9 cellular contexts compared by ENCODE assay signal in genomic region chr2:237486819-237487448, GRCh38. TPM values are rescaled to one million over a fixed set of nuclear protein-coding genes. Genes with fewer than 3 reads are reported as not detected.
DNase-seq lines count a peak whose midpoint lies in the region; ATAC-seq and TF ChIP-seq lines count a peak whose summit lies in the region.
"Had no signal": no experiment of that assay in that cellular context is flagged by ENCODE, and none has a peak within 500 bp of the region (broad histone marks: within the 10 kb centered on the region; RNA-seq: fewer than 3 reads in every experiment).

MLPH (plus strand) TSS chr2:237487251; CDS start chr2:237493427, 6,176 bp downstream.

- peak within 1 kb of the TSS; percentile 46 to 53 for H3K4me3 ChIP-seq in esophagus (ENCODE audit: low read depth in 1 of 2, low read length in 2 of 2)
- H3K4me3 ChIP-seq: K562 had no signal

- CTCF ChIA-PET in activated CD8-positive, alpha-beta T cell treated with anti-CD3 and anti-CD28 coated beads, Interleukin-2, amount 10 ng/mL, durations not matched to agents 7 days and 5 days (lab: Charles Lee) = interaction anchor here (2.1 kb wide), 1 partner anchor 11 kb away, joined by 5 read pairs; no protein-coding TSS in a partner anchor
- CTCF ChIA-PET in activated naive CD4-positive, alpha-beta T cell treated with anti-CD3 and anti-CD28 coated beads for 36 hours (lab: Charles Lee) = no interaction called here

- no peak within 1 kb of the TSS for H3K4me3 Mint-ChIP-seq in natural killer cell treated with Interleukin-12 subunit alpha and Interleukin-12 subunit beta and Interleukin-15 and Interleukin-18, amount 100 ng/mL, for 72 hours
- H3K4me3 Mint-ChIP-seq in natural killer cell = no peak within 1 kb of the TSS
- no peak within 1 kb of the TSS for H3K4me3 Mint-ChIP-seq in activated CD8-positive, alpha-beta T cell treated with anti-CD3 and anti-CD28 coated beads, Interleukin-2, amount 10 ng/mL, durations not matched to agents 7 days and 5 days
- H3K4me3 Mint-ChIP-seq in activated naive CD4-positive, alpha-beta T cell treated with anti-CD3 and anti-CD28 coated beads for 36 hours = no peak within 1 kb of the TSS

- no peaks in the 10 kb centered on the region for H3K4me1 Mint-ChIP-seq in natural killer cell treated with Interleukin-12 subunit alpha and Interleukin-12 subunit beta and Interleukin-15 and Interleukin-18, amount 100 ng/mL, for 72 hours (ENCODE audit: low read depth in 2 of 2)
- no peaks in the 10 kb centered on the region for H3K4me1 Mint-ChIP-seq in natural killer cell
- H3K4me1 Mint-ChIP-seq in activated CD8-positive, alpha-beta T cell treated with anti-CD3 and anti-CD28 coated beads, Interleukin-2, amount 10 ng/mL, durations not matched to agents 7 days and 5 days (ENCODE audit: low read depth) = no peaks in the 10 kb centered on the region
- H3K4me1 Mint-ChIP-seq in activated naive CD4-positive, alpha-beta T cell treated with anti-CD3 and anti-CD28 coated beads for 36 hours (ENCODE audit: low read depth) = no peaks in the 10 kb centered on the region

- peaks cover under 1% of the 10 kb centered on the region for H3K9me3 Mint-ChIP-seq in natural killer cell treated with Interleukin-12 subunit alpha and Interleukin-12 subunit beta and Interleukin-15 and Interleukin-18, amount 100 ng/mL, for 72 hours
- no peaks in the 10 kb centered on the region for H3K9me3 Mint-ChIP-seq in natural killer cell
- peaks cover 16% of the 10 kb centered on the region for H3K9me3 Mint-ChIP-seq in activated CD8-positive, alpha-beta T cell treated with anti-CD3 and anti-CD28 coated beads, Interleukin-2, amount 10 ng/mL, durations not matched to agents 7 days and 5 days (ENCODE audit: insufficient read depth)
- peaks cover 11% of the 10 kb centered on the region for H3K9me3 Mint-ChIP-seq in activated naive CD4-positive, alpha-beta T cell treated with anti-CD3 and anti-CD28 coated beads for 36 hours

- 3% methylated on average over 46 to 63 of the region's 63 CpGs for WGBS in esophagus, 2 donors

- peak within 1 kb of the TSS in 1 of 2 donors; percentile 11 for H3K27ac ChIP-seq in esophagus (ENCODE audit: low read depth in 2 of 2, low read length in 1 of 2)

- no peak for ATAC-seq in natural killer cell treated with Interleukin-12 subunit alpha and Interleukin-12 subunit beta and Interleukin-15 and Interleukin-18, amount 100 ng/mL, for 72 hours
- no peak for ATAC-seq in natural killer cell
- ATAC-seq in activated CD8-positive, alpha-beta T cell treated with anti-CD3 and anti-CD28 coated beads, Interleukin-2, amount 10 ng/mL, durations not matched to agents 7 days and 5 days = no peak
- ATAC-seq: K562 had no signal

- peaks cover 33 to 36% of the 10 kb centered on the region in 2 donors for H3K27me3 Mint-ChIP-seq in natural killer cell treated with Interleukin-12 subunit alpha and Interleukin-12 subunit beta and Interleukin-15 and Interleukin-18, amount 100 ng/mL, for 72 hours
- H3K27me3 Mint-ChIP-seq in natural killer cell (ENCODE audit: low read depth in 2 of 2) = peaks cover 36 to 66% of the 10 kb centered on the region in 2 donors
- peaks cover 48% of the 10 kb centered on the region for H3K27me3 Mint-ChIP-seq in activated CD8-positive, alpha-beta T cell treated with anti-CD3 and anti-CD28 coated beads, Interleukin-2, amount 10 ng/mL, durations not matched to agents 7 days and 5 days (ENCODE audit: low read depth)
- H3K27me3 Mint-ChIP-seq in activated naive CD4-positive, alpha-beta T cell treated with anti-CD3 and anti-CD28 coated beads for 36 hours (ENCODE audit: low read depth) = peaks cover 35% of the 10 kb centered on the region

- peaks cover 4% of the 10 kb centered on the region for H3K36me3 Mint-ChIP-seq in natural killer cell treated with Interleukin-12 subunit alpha and Interleukin-12 subunit beta and Interleukin-15 and Interleukin-18, amount 100 ng/mL, for 72 hours
- H3K36me3 Mint-ChIP-seq in natural killer cell = no peaks in the 10 kb centered on the region
- peaks cover 3% of the 10 kb centered on the region for H3K36me3 Mint-ChIP-seq in activated CD8-positive, alpha-beta T cell treated with anti-CD3 and anti-CD28 coated beads, Interleukin-2, amount 10 ng/mL, durations not matched to agents 7 days and 5 days (ENCODE audit: low read depth)
- no peaks in the 10 kb centered on the region for H3K36me3 Mint-ChIP-seq in activated naive CD4-positive, alpha-beta T cell treated with anti-CD3 and anti-CD28 coated beads for 36 hours (ENCODE audit: low read depth)

- peak; percentile 44 for DNase-seq in natural killer cell treated with Interleukin-12 subunit alpha and Interleukin-12 subunit beta and Interleukin-15 and Interleukin-18, amount 100 ng/mL, for 72 hours (ENCODE audit: low spot score)
- no peak for DNase-seq in natural killer cell
- peak; percentile 67 for DNase-seq in mucosa of gallbladder (ENCODE audit: low spot score)
- no peak for DNase-seq in activated CD8-positive, alpha-beta T cell treated with anti-CD3 and anti-CD28 coated beads, Interleukin-2, amount 10 ng/mL, durations not matched to agents 7 days and 5 days
- no peak for DNase-seq in activated naive CD4-positive, alpha-beta T cell treated with anti-CD3 and anti-CD28 coated beads for 36 hours
- DNase-seq in activated CD4-positive, alpha-beta T cell treated with anti-CD3 and anti-CD28 coated beads for 4 hours = no peak
- DNase-seq in NOMO-1 (lab: John Stamatoyannopoulos, UW; ENCODE audit: unreplicated experiment in 2 of 2) = no peak

- POLR2A ChIA-PET in activated CD8-positive, alpha-beta T cell treated with anti-CD3 and anti-CD28 coated beads, Interleukin-2, amount 10 ng/mL, durations not matched to agents 7 days and 5 days (lab: Charles Lee) = no interaction called here

- H3K9me3 ChIP-seq in esophagus (ENCODE audit: control insufficient read depth in 2 of 2, insufficient read depth in 1 of 2, low read depth in 1 of 2, low read length in 1 of 2) = peaks cover 4 to 8% of the 10 kb centered on the region in 2 donors

- H3K4me1 ChIP-seq in esophagus (ENCODE audit: control insufficient read depth in 2 of 2, insufficient read depth in 2 of 2, low read length in 1 of 2) = peaks cover 6 to 24% of the 10 kb centered on the region in 2 donors

- H3K36me3 ChIP-seq in esophagus (ENCODE audit: control insufficient read depth in 2 of 2, insufficient read depth in 2 of 2, low read length in 1 of 2) = no peaks in the 10 kb centered on the region

- no peak within 1 kb of the TSS for H3K27ac Mint-ChIP-seq in natural killer cell treated with Interleukin-12 subunit alpha and Interleukin-12 subunit beta and Interleukin-15 and Interleukin-18, amount 100 ng/mL, for 72 hours
- H3K27ac Mint-ChIP-seq in natural killer cell = no peak within 1 kb of the TSS
- H3K27ac Mint-ChIP-seq in activated CD8-positive, alpha-beta T cell treated with anti-CD3 and anti-CD28 coated beads, Interleukin-2, amount 10 ng/mL, durations not matched to agents 7 days and 5 days = no peak within 1 kb of the TSS
- no peak within 1 kb of the TSS for H3K27ac Mint-ChIP-seq in activated naive CD4-positive, alpha-beta T cell treated with anti-CD3 and anti-CD28 coated beads for 36 hours

- TF ChIP-seq CTCF in natural killer cell (IDR thresholded peaks at IDR 0.05) = no peak

- intact Hi-C loops in natural killer cell (cut with micrococcal nuclease) = no loop called here
- intact Hi-C loops in activated naive CD4-positive, alpha-beta T cell treated with anti-CD3 and anti-CD28 coated beads for 36 hours (cut with micrococcal nuclease) = no loop called here

- H3K27me3 ChIP-seq in esophagus (ENCODE audit: control insufficient read depth in 1 of 2, insufficient read depth in 2 of 2, low read length in 2 of 2) = no peaks in the 10 kb centered on the region

RNA-seq across cellular contexts. Expression of gene MLPH, which starts in this region (rescaled TPM):
- not detected for total RNA-seq in natural killer cell treated with Interleukin-12 subunit alpha and Interleukin-12 subunit beta and Interleukin-15 and Interleukin-18, amount 100 ng/mL, for 72 hours
- total RNA-seq in natural killer cell (not detected), mucosa of gallbladder (222 TPM)
- 1 to 10 TPM; 3.4 to 4.4 TPM for polyA plus RNA-seq in esophagus
- not detected for total RNA-seq in activated CD8-positive, alpha-beta T cell treated with anti-CD3 and anti-CD28 coated beads, Interleukin-2, amount 10 ng/mL, durations not matched to agents 7 days and 5 days
- total RNA-seq in activated naive CD4-positive, alpha-beta T cell treated with anti-CD3 and anti-CD28 coated beads for 36 hours = not detected
- polyA plus RNA-seq: K562 had no signal

Comparison
In these comparisons a context has a peak if more than half of its experiments do, and no peak if none do; other contexts are left out.
1. RNA of gene MLPH (total RNA-seq): 222 TPM in mucosa of gallbladder (single experiment); not detected in natural killer cell treated with Interleukin-12 subunit alpha and Interleukin-12 subunit beta and Interleukin-15 and Interleukin-18, amount 100 ng/mL, for 72 hours, not detected in natural killer cell, not detected in activated CD8-positive, alpha-beta T cell treated with anti-CD3 and anti-CD28 coated beads, Interleukin-2, amount 10 ng/mL, durations not matched to agents 7 days and 5 days and not detected in activated naive CD4-positive, alpha-beta T cell treated with anti-CD3 and anti-CD28 coated beads for 36 hours; every median in the first group is over 100 times any median in the second.
2. Peak in DNase-seq in natural killer cell treated with Interleukin-12 subunit alpha and Interleukin-12 subunit beta and Interleukin-15 and Interleukin-18, amount 100 ng/mL, for 72 hours; RNA of the gene not detected or under 1 TPM.